Comparison of ENCODE assay signal across 8 cellular contexts in the genomic region with DNA sequence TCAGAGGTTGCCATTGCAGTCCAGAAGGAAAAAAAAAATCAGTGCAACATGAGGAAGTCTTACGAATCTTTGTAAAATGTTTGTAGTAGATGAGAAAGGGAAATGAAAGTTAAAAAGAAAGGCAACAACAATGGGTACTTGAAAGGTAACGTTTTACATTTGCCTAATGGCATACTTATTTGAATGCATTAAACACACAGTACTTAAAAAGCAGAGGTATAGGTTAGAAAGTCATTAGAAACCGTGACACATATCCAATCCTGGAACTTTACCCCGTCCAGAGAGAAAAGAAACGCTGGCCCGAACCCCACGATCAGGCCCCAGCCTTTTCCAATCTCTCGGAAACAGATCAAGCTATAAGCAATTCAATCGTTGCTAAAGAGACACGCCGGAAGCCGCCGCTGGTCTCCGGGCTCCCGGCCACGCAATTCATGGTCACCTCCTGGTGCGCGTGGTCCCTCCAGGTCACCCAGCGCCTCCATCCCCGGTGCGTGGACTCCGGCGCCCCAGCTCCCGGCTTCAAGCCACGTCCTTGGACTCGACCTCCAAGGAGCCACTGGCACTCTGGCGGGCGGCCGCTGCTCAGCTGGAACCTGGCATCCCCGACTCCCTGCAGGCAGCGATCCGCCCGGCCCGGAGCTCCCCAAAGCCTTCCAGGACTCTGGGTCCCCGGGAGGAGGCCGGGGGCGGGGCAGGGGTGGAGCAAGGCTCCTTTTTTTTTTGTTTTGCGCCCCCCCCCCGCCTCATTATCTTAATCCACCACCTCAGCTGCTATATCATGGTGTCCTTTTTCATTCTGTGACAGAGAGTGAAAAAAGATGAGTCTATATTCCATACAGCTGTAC. TPM values are rescaled to one million over a fixed set of nuclear protein-coding genes. Genes with fewer than 3 reads are reported as not detected.
DNase-seq lines count a peak whose midpoint lies in the region; ATAC-seq, FAIRE-seq and TF ChIP-seq lines count a peak whose summit lies in the region.

Gene SLC18B1 (minus strand): TSS at position 663 of the 845 bp plus-strand sequence. CDS start 181 bp downstream, at position 482.

- H3K36me3 Mint-ChIP-seq in WTC11 = peaks cover 19% of the 10 kb centered on the region
- peaks cover 1% of the 10 kb centered on the region for H3K36me3 Mint-ChIP-seq in chondrocyte (ENCODE audit: low read depth)

- H3K27ac Mint-ChIP-seq in WTC11 (no peak within 1 kb of the TSS; the same call in none of the 2 replicates), chondrocyte (ENCODE audit: unreplicated experiment) (no peak within 1 kb of the TSS)

- H3K27me3 Mint-ChIP-seq in WTC11 (ENCODE audit: low read depth) = no peaks in the 10 kb centered on the region
- no peaks in the 10 kb centered on the region for H3K27me3 Mint-ChIP-seq in chondrocyte (ENCODE audit: low read depth)

- POLR2A ChIA-PET in WTC11 (lab: Charles Lee) = interaction anchor here (0.5 to 2.3 kb wide), 7 partner anchors 9 to 459 kb away, joined by 3 to 17 read pairs (median 4); partner anchors contain the start of genes RPS12 and STX7

- no peaks in the 10 kb centered on the region for H3K79me2 ChIP-seq in smooth muscle cell (ENCODE audit: low read depth)

- TF ChIP-seq CTCF in WTC11 (IDR thresholded peaks at IDR 0.05) (no peak), chondrocyte (IDR thresholded peaks at IDR 0.05) (no peak), kidney (IDR thresholded peaks at IDR 0.05; ENCODE audit: borderline replicate concordance, extremely low read depth, insufficient read depth) (no peak), smooth muscle cell (IDR thresholded peaks at IDR 0.05; ENCODE audit: borderline replicate concordance, insufficient read depth, poor library complexity, severe bottlenecking) (no peak)

- no peaks in the 10 kb centered on the region for H3K27me3 ChIP-seq in smooth muscle cell (ENCODE audit: low read depth)

- H3K4me3 ChIP-seq in kidney (ENCODE audit: low read length in 2 of 2) (peak within 1 kb of the TSS in 1 of 2 donors; percentile 93), smooth muscle cell (no peak within 1 kb of the TSS)

- H3K9me3 Mint-ChIP-seq in WTC11 (no peaks in the 10 kb centered on the region), chondrocyte (ENCODE audit: low read depth) (peaks cover 6% of the 10 kb centered on the region)

- H2AFZ ChIP-seq in smooth muscle cell (ENCODE audit: low read depth) = no peak within 1 kb of the TSS

- H3K9ac ChIP-seq in kidney (ENCODE audit: low read length in 2 of 2) = peak within 1 kb of the TSS in 1 of 2 donors; percentile 43
- H3K9ac ChIP-seq in smooth muscle cell (ENCODE audit: low read depth) = peak within 1 kb of the TSS; percentile 46

- H3K4me2 ChIP-seq in smooth muscle cell = peak within 1 kb of the TSS; percentile 87

- 1% methylated on average over 36 of the region's 39 CpGs for WGBS in smooth muscle cell (ENCODE audit: low lambda C conversion rate)

- FAIRE-seq in kidney (lab: Jason Lieb, UNC) = no peak

- H3K4me3 Mint-ChIP-seq in WTC11 (peak within 1 kb of the TSS; percentile 91; the same call in 1 of the 2 replicates), chondrocyte (ENCODE audit: unreplicated experiment) (peak within 1 kb of the TSS; percentile 77)

- H3K36me3 ChIP-seq in kidney (ENCODE audit: control insufficient read depth in 1 of 2, insufficient read depth in 2 of 2, low read length in 2 of 2) (peaks cover 0 to 3% of the 10 kb centered on the region in 2 donors), smooth muscle cell (ENCODE audit: low read depth) (no peaks in the 10 kb centered on the region)

- H3K27ac ChIP-seq in kidney (ENCODE audit: low read depth in 2 of 2, low read length in 2 of 2) (peak within 1 kb of the TSS; percentile 59 to 76), smooth muscle cell (ENCODE audit: low read depth) (no peak within 1 kb of the TSS)

- no peaks in the 10 kb centered on the region for H4K20me1 ChIP-seq in smooth muscle cell (ENCODE audit: low read depth)

- in situ Hi-C loops in G401 (cut with HindIII; ENCODE audit: low sequenced_read_pairs) = loop anchor here (25.0 kb wide), 1 partner anchor 261 kb away; the partner anchor contains the start of gene TAAR9

- intact Hi-C loops in kidney (cut with DNase I) = no loop called here

- ATAC-seq in GM21576 (IDR thresholded peaks at IDR 0.05; ENCODE audit: unreplicated experiment) = peak; percentile 43
- peak; percentile 89 for ATAC-seq in WTC11

- H3K4me1 ChIP-seq in kidney (ENCODE audit: control insufficient read depth in 1 of 2, insufficient read depth in 1 of 2, low read depth in 1 of 2, low read length in 2 of 2) = peaks cover 0 to 2% of the 10 kb centered on the region in 2 donors
- H3K4me1 ChIP-seq in smooth muscle cell (ENCODE audit: low read depth) = peaks cover 4% of the 10 kb centered on the region

- H3K9me3 ChIP-seq in kidney (ENCODE audit: control insufficient read depth in 1 of 2, low read length in 2 of 2) (no peaks in the 10 kb centered on the region), smooth muscle cell (replicated peaks; ENCODE audit: low read depth) (no peaks in the 10 kb centered on the region)

- CTCF ChIA-PET in WTC11 (lab: Charles Lee) = interaction anchor here (0.5 to 2.3 kb wide), 29 partner anchors 7 to 1831 kb away, joined by 3 to 30 read pairs (median 4); partner anchors contain the start of genes RPS12 and STX7

- peaks cover 7% of the 10 kb centered on the region for H3K4me1 Mint-ChIP-seq in WTC11
- H3K4me1 Mint-ChIP-seq in chondrocyte (ENCODE audit: low read depth) = peaks cover 9% of the 10 kb centered on the region

- DNase-seq in G401 (ENCODE audit: low spot score) = peak; percentile 70
- peak; percentile 54 for DNase-seq in HuH-7 (ENCODE audit: low spot score)
- DNase-seq in WTC11 (ENCODE audit: low spot score) = peak; percentile 75
- DNase-seq in chondrocyte (ENCODE audit: low spot score) = no peak
- peak; percentile 88 for DNase-seq in kidney
- peak; percentile 16 for DNase-seq in smooth muscle cell (lab: John Stamatoyannopoulos, UW; ENCODE audit: unreplicated experiment)
- no peak for DNase-seq in SIG-M5 treated with dmso at 0.1 percent for 504 hours (lab: John Stamatoyannopoulos, UW; ENCODE audit: unreplicated experiment)

- H3F3A ChIP-seq in smooth muscle cell (ENCODE audit: low read depth) = no peaks in the 10 kb centered on the region

TF ChIP-seq in WTC11, 78 proteins besides CTCF, POLR2A, EP300 and RAD21 (continues in another document):
- TF ChIP-seq ZNF219 (CRISPR knock-in tag; IDR thresholded peaks at IDR 0.05; ENCODE audit: borderline replicate concordance) = no peak
- TF ChIP-seq ATF2 (CRISPR knock-in tag; IDR thresholded peaks at IDR 0.05; ENCODE audit: borderline replicate concordance, low read depth) = no peak
- TF ChIP-seq ZNF138 (CRISPR knock-in tag; conservative IDR thresholded peaks at IDR 0.05) = no peak
- TF ChIP-seq TEAD1 (CRISPR knock-in tag; IDR thresholded peaks at IDR 0.05) = no peak
- TF ChIP-seq, protein P1, sequence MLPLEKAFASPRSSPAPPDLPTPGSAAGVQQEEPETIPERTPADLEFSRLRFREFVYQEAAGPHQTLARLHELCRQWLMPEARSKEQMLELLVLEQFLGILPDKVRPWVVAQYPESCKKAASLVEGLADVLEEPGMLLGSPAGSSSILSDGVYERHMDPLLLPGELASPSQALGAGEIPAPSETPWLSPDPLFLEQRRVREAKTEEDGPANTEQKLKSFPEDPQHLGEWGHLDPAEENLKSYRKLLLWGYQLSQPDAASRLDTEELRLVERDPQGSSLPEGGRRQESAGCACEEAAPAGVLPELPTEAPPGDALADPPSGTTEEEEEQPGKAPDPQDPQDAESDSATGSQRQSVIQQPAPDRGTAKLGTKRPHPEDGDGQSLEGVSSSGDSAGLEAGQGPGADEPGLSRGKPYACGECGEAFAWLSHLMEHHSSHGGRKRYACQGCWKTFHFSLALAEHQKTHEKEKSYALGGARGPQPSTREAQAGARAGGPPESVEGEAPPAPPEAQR (CRISPR knock-in tag; IDR thresholded peaks at IDR 0.05) = no peak
- TF ChIP-seq TCF7 (CRISPR knock-in tag; IDR thresholded peaks at IDR 0.05; ENCODE audit: low read depth) = no peak

RNA-seq across cellular contexts. Expression of gene SLC18B1, which starts in this region (rescaled TPM):
- total RNA-seq in G401 (2014; rRNA removed; shearing (Covaris generic)) = 10.8 and 15.5 TPM in 2 replicates
- total RNA-seq in WTC11 (2021) (21.3 to 24.3 TPM (median 24.1 TPM) in 3 replicates), chondrocyte (2.4 to 6.2 TPM (median 2.7 TPM) in 3 replicates), kidney (17.2 TPM), smooth muscle cell (7.4 and 7.8 TPM in 2 replicates)
- polyA plus RNA-seq in kidney (ENCODE audit: insufficient read depth, low read depth, low replicate concordance) (16.9 TPM), smooth muscle cell (5.4 and 7.1 TPM in 2 replicates)

Comparison
In these comparisons a context has a peak if more than half of its experiments do, and no peak if none do; other contexts are left out.
1. DNase-seq: peak in G401 (single experiment), HuH-7 (single experiment), WTC11 (single experiment), kidney (single experiment) and smooth muscle cell (single experiment); none in chondrocyte (single experiment) and SIG-M5 treated with dmso at 0.1 percent for 504 hours (single experiment).